Comparison of ENCODE assay signal across 1 cellular context in genomic region chr9:137295313-137296213, GRCh38.
TF ChIP-seq lines count a peak whose summit lies in the region.

No MANE protein-coding gene starts in this region.

TF ChIP-seq in H1, 55 proteins besides CTCF, POLR2A, EP300 and RAD21:
- TF ChIP-seq MAX (IDR thresholded peaks at IDR 0.05): no peak; the same call in 1 of the 2 replicates
- no peak for TF ChIP-seq E2F6 (IDR thresholded peaks at IDR 0.05)
- TF ChIP-seq PHF8 (conservative IDR thresholded peaks at IDR 0.05; ENCODE audit: low read depth, low read length): 0 out of 2 replicates have a peak, but pooled peaks have one; percentile 29
- TF ChIP-seq RBBP5 (IDR thresholded peaks at IDR 0.05; ENCODE audit: borderline replicate concordance, low read depth, low read length): 0 out of 2 replicates have a peak, but pooled peaks have one; percentile 25
- TF ChIP-seq ATF2 (IDR thresholded peaks at IDR 0.05; ENCODE audit: low read length): no peak
- TF ChIP-seq KDM1A (IDR thresholded peaks at IDR 0.05; ENCODE audit: borderline replicate concordance, low read length): no peak
- peak; percentile 64; the same call in 1 of the 2 replicates for TF ChIP-seq GABPA (IDR thresholded peaks at IDR 0.05; ENCODE audit: borderline replicate concordance, insufficient read depth, low read length)
